In genomic region chr11:130145975-130146776, GRCh38 we compare ENCODE assay signal across 8 cellular contexts. TPM values are rescaled to one million over a fixed set of nuclear protein-coding genes. Genes with fewer than 3 reads are reported as not detected.
DNase-seq lines count a peak whose midpoint lies in the region; ATAC-seq and TF ChIP-seq lines count a peak whose summit lies in the region.

No MANE protein-coding gene starts in this region.

- peak; percentile 61 to 71 for TF ChIP-seq POLR2A in Peyer's patch (IDR thresholded peaks at IDR 0.05)

- intact Hi-C loops in head of caudate nucleus (cut with DNase I), result no loop called here

- H3K4me1 ChIP-seq in Peyer's patch, result peaks cover 0 to 54% (median 12%) of the 10 kb centered on the region in 4 donors

- DNase-seq in Peyer's patch (peak in 2 of 3 donors; percentile 91 to 92), head of caudate nucleus (peak in 40 of 42 donors; percentile 26 to 79 (median 54)), retinal pigment epithelial cell (ENCODE audit: low read depth) (no peak), NCI-H748 treated with DMSO at 0.1 percent for 48 hours (lab: John Stamatoyannopoulos, UW) (no peak)
- DNase-seq in central memory CD4-positive, alpha-beta T cell, result no peak

- H3K27ac ChIP-seq in Peyer's patch, result peak overlapping the region; percentile 68 to 91 (median 78)

- ATAC-seq in GM19463 (IDR thresholded peaks at IDR 0.05; ENCODE audit: unreplicated experiment), result peak; percentile 32
- no peak for ATAC-seq in HG02870 (IDR thresholded peaks at IDR 0.05; ENCODE audit: unreplicated experiment)
- ATAC-seq in HG02571 (IDR thresholded peaks at IDR 0.05; ENCODE audit: unreplicated experiment), result no peak

- peaks cover 0 to 24% (median 0%) of the 10 kb centered on the region in 3 donors for H3K36me3 ChIP-seq in Peyer's patch

- TF ChIP-seq CTCF in Peyer's patch (IDR thresholded peaks at IDR 0.05) (peak in 4 of 6 experiments; percentile 2 to 69 (median 60)), retinal pigment epithelial cell (conservative IDR thresholded peaks at IDR 0.05; ENCODE audit: low read depth, low read length) (peak; percentile 60)

- H3K4me3 ChIP-seq in Peyer's patch (no peak overlapping the region), retinal pigment epithelial cell (ENCODE audit: low read length) (no peak overlapping the region)

- H3K27me3 ChIP-seq in Peyer's patch, result no peaks in the 10 kb centered on the region

- no peaks in the 10 kb centered on the region for H3K9me3 ChIP-seq in Peyer's patch

RNA-seq across cellular contexts. Expression of gene ST14, which starts 13.4 kb away (rescaled TPM):
- total RNA-seq in Peyer's patch, result 100 to 1,000 TPM; 104 to 469 (median 424) TPM

Comparison
In these comparisons a context has a peak if more than half of its experiments do, and no peak if none do; other contexts are left out.
1. DNase-seq: peak in Peyer's patch (2 of 3) and head of caudate nucleus (40 of 42); none in retinal pigment epithelial cell (single experiment), central memory CD4-positive, alpha-beta T cell (single experiment) and NCI-H748 treated with DMSO at 0.1 percent for 48 hours (single experiment).